In genomic region chr1:202131956-202132821, GRCh38 we compare ENCODE assay signal across 10 cellular contexts. TPM values are rescaled to one million over a fixed set of nuclear protein-coding genes. Genes with fewer than 3 reads are reported as not detected.
DNase-seq lines count a peak whose midpoint lies in the region; ATAC-seq, FAIRE-seq and TF ChIP-seq lines count a peak whose summit lies in the region.
"Had no signal": no experiment of that assay in that cellular context is flagged by ENCODE, and none has a peak within 500 bp of the region (broad histone marks: within the 10 kb centered on the region; RNA-seq: fewer than 3 reads in every experiment).

No MANE protein-coding gene starts in this region.

- H3K9me3 ChIP-seq in keratinocyte (ENCODE audit: control insufficient read depth, low read depth, low read length), result no peaks in the 10 kb centered on the region

- no peaks in the 10 kb centered on the region for H3K36me3 Mint-ChIP-seq in natural killer cell treated with Interleukin-12 subunit alpha and Interleukin-12 subunit beta and Interleukin-15 and Interleukin-18, amount 100 ng/mL, for 72 hours

- dilution Hi-C loops in keratinocyte (cut with MboI; ENCODE audit: extremely low pct_ligation_motif_present, low sequenced_read_pairs), result no loop called here

- peaks cover 0 to 3% of the 10 kb centered on the region in 2 donors for H3K27me3 Mint-ChIP-seq in natural killer cell treated with Interleukin-12 subunit alpha and Interleukin-12 subunit beta and Interleukin-15 and Interleukin-18, amount 100 ng/mL, for 72 hours

- peak overlapping the region; percentile 33 for H3K9ac ChIP-seq in keratinocyte (ENCODE audit: control insufficient read depth, extremely low read depth, insufficient read depth, low read length)

- no peak for TF ChIP-seq CTCF in keratinocyte (optimal IDR thresholded peaks at IDR 0.05 in 1 of 3, IDR thresholded peaks at IDR 0.05 in 1 of 3, conservative IDR thresholded peaks at IDR 0.05 in 1 of 3; ENCODE audit: extremely low read depth in 1 of 3, insufficient read depth in 2 of 3, low read length in 3 of 3)

- FAIRE-seq in keratinocyte (lab: Jason Lieb, UNC), result peak; percentile 32

- no peak overlapping the region for H2AFZ ChIP-seq in keratinocyte (ENCODE audit: control insufficient read depth, low read length)

- H3K9me3 Mint-ChIP-seq in natural killer cell treated with Interleukin-12 subunit alpha and Interleukin-12 subunit beta and Interleukin-15 and Interleukin-18, amount 100 ng/mL, for 72 hours, result no peaks in the 10 kb centered on the region

- peak overlapping the region; percentile 37 for H3K4me2 ChIP-seq in keratinocyte (ENCODE audit: control insufficient read depth, extremely low read depth, insufficient read depth, low read depth, low read length)

- DNase-seq in G401 (ENCODE audit: low spot score) (peak; percentile 91), cerebellum (ENCODE audit: low spot score) (peak; percentile 85), keratinocyte (ENCODE audit: low read depth, low spot score) (no peak), retina (peak; percentile 89), MV-4-11 (lab: John Stamatoyannopoulos, UW) (no peak)
- DNase-seq in natural killer cell treated with Interleukin-12 subunit alpha and Interleukin-12 subunit beta and Interleukin-15 and Interleukin-18, amount 100 ng/mL, for 72 hours (ENCODE audit: low spot score), result no peak
- DNase-seq in NK-92 treated with Interleukin-12 subunit alpha and Interleukin-12 subunit beta, amount 100 ng/mL, for 24 hours (lab: John Stamatoyannopoulos, UW), result no peak
- DNase-seq: activated CD4-positive, alpha-beta T cell treated with anti-CD3 and anti-CD28 coated beads for 4 hours; DMS 273 treated with DMSO at 0.1 percent for 48 hours had no signal

- peaks cover 16% of the 10 kb centered on the region for H4K20me1 ChIP-seq in keratinocyte (ENCODE audit: control insufficient read depth, extremely low read depth, insufficient read depth, low read length)

- peaks cover 16% of the 10 kb centered on the region for H3K4me1 ChIP-seq in keratinocyte (ENCODE audit: control insufficient read depth, extremely low read depth, insufficient read depth, low read length)

- no peak overlapping the region for H3K27ac Mint-ChIP-seq in natural killer cell treated with Interleukin-12 subunit alpha and Interleukin-12 subunit beta and Interleukin-15 and Interleukin-18, amount 100 ng/mL, for 72 hours

- peaks cover 16 to 29% of the 10 kb centered on the region in 2 experiments for H3K36me3 ChIP-seq in keratinocyte (ENCODE audit: control insufficient read depth in 2 of 2, extremely low read depth in 1 of 2, insufficient read depth in 2 of 2, low read length in 2 of 2)

- peaks cover 3% of the 10 kb centered on the region for H3K79me2 ChIP-seq in keratinocyte (ENCODE audit: control insufficient read depth, insufficient read depth, low read length)

- ATAC-seq in natural killer cell treated with Interleukin-12 subunit alpha and Interleukin-12 subunit beta and Interleukin-15 and Interleukin-18, amount 100 ng/mL, for 72 hours, result no peak
- ATAC-seq in HG03175 (IDR thresholded peaks at IDR 0.05; ENCODE audit: unreplicated experiment), result no peak

- H3K9me1 ChIP-seq in keratinocyte (ENCODE audit: control insufficient read depth, extremely low read depth, insufficient read depth, low read length), result no peaks in the 10 kb centered on the region

- in situ Hi-C loops in G401 (cut with HindIII; ENCODE audit: low sequenced_read_pairs), result loop anchor here (25.0 kb wide), 1 partner anchor 120 kb away; the partner anchor contains the start of gene ELF3

- H3K4me1 Mint-ChIP-seq in natural killer cell treated with Interleukin-12 subunit alpha and Interleukin-12 subunit beta and Interleukin-15 and Interleukin-18, amount 100 ng/mL, for 72 hours (ENCODE audit: low read depth in 2 of 2), result no peaks in the 10 kb centered on the region

- H3K27me3 ChIP-seq in keratinocyte (ENCODE audit: control insufficient read depth, extremely low read depth, insufficient read depth, low read length), result no peaks in the 10 kb centered on the region

- no peak overlapping the region for H3K4me3 ChIP-seq in keratinocyte (ENCODE audit: control insufficient read depth in 2 of 3, extremely low read depth in 1 of 3, insufficient read depth in 2 of 3, low read depth in 1 of 3, low read length in 3 of 3)

- no peak overlapping the region for H3K4me3 Mint-ChIP-seq in natural killer cell treated with Interleukin-12 subunit alpha and Interleukin-12 subunit beta and Interleukin-15 and Interleukin-18, amount 100 ng/mL, for 72 hours

- H3K27ac ChIP-seq in keratinocyte (ENCODE audit: control insufficient read depth, insufficient read depth, low read length), result peak overlapping the region; percentile 20

RNA-seq across cellular contexts. Expression of gene GPR37L1, which starts 9.5 kb away (rescaled TPM):
- not detected in 2 replicates for total RNA-seq in G401 (2014; rRNA removed; shearing (Covaris generic))
- 1.1 TPM for total RNA-seq in cerebellum
- 0.01 TPM in 2 of 3 replicates, not detected in the other for polyA plus RNA-seq in keratinocyte
- polyA plus RNA-seq in keratinocyte (2011; ENCODE audit: low read depth), result not detected
- polyA plus RNA-seq in keratinocyte (2011; cell fraction: cytosol; rRNA removed), result not detected in 2 replicates
- polyA plus RNA-seq in keratinocyte (2011; cell fraction: nucleus; rRNA removed), result 0.04 TPM in 1 of 2 replicates, not detected in the other
- 0.05 and 0.06 TPM in 2 replicates for polyA plus RNA-seq in keratinocyte (2012; ENCODE audit: low replicate concordance)
- not detected in 3 replicates for polyA minus RNA-seq in keratinocyte
- polyA minus RNA-seq in keratinocyte (2011; cell fraction: cytosol; rRNA and poly(A)+ RNA removed), result not detected
- polyA minus RNA-seq in keratinocyte (2011; cell fraction: nucleus; rRNA and poly(A)+ RNA removed), result not detected in 2 replicates
- total RNA-seq in natural killer cell treated with Interleukin-12 subunit alpha and Interleukin-12 subunit beta and Interleukin-15 and Interleukin-18, amount 100 ng/mL, for 72 hours, result not detected

RNA-seq across cellular contexts. Expression of gene ARL8A, which starts 12.3 kb away (rescaled TPM):
- 15.1 and 17.0 TPM in 2 replicates for total RNA-seq in G401 (2014; rRNA removed; shearing (Covaris generic))
- total RNA-seq in cerebellum, result 35.8 TPM
- polyA plus RNA-seq in keratinocyte, result 48.4 to 64.0 TPM (median 58.6 TPM) in 3 replicates
- 19.2 TPM for polyA plus RNA-seq in keratinocyte (2011; ENCODE audit: low read depth)
- 44.6 and 49.6 TPM in 2 replicates for polyA plus RNA-seq in keratinocyte (2011; cell fraction: cytosol; rRNA removed)
- polyA plus RNA-seq in keratinocyte (2011; cell fraction: nucleus; rRNA removed), result 41.2 and 45.1 TPM in 2 replicates
- polyA plus RNA-seq in keratinocyte (2012; ENCODE audit: low replicate concordance), result 43.5 and 73.8 TPM in 2 replicates
- 23.9 to 32.6 TPM (median 30.4 TPM) in 3 replicates for polyA minus RNA-seq in keratinocyte
- 52.6 TPM for polyA minus RNA-seq in keratinocyte (2011; cell fraction: cytosol; rRNA and poly(A)+ RNA removed)
- 13.0 and 14.0 TPM in 2 replicates for polyA minus RNA-seq in keratinocyte (2011; cell fraction: nucleus; rRNA and poly(A)+ RNA removed)
- total RNA-seq in natural killer cell treated with Interleukin-12 subunit alpha and Interleukin-12 subunit beta and Interleukin-15 and Interleukin-18, amount 100 ng/mL, for 72 hours, result 10 to 100 TPM; 68.0 to 80.0 TPM

RNA-seq across cellular contexts. Expression of gene PTPN7, which starts 28.2 kb away (rescaled TPM):
- total RNA-seq in G401 (2014; rRNA removed; shearing (Covaris generic)), result not detected in 2 replicates
- 0.09 TPM for total RNA-seq in cerebellum
- 0.06 to 0.10 TPM in 2 of 3 replicates, not detected in the other for polyA plus RNA-seq in keratinocyte
- not detected for polyA plus RNA-seq in keratinocyte (2011; ENCODE audit: low read depth)
- not detected in 2 replicates for polyA plus RNA-seq in keratinocyte (2011; cell fraction: cytosol; rRNA removed)
- polyA plus RNA-seq in keratinocyte (2011; cell fraction: nucleus; rRNA removed), result not detected in 2 replicates
- polyA plus RNA-seq in keratinocyte (2012; ENCODE audit: low replicate concordance), result not detected in 2 replicates
- not detected in 3 replicates for polyA minus RNA-seq in keratinocyte
- not detected for polyA minus RNA-seq in keratinocyte (2011; cell fraction: cytosol; rRNA and poly(A)+ RNA removed)
- not detected in 2 replicates for polyA minus RNA-seq in keratinocyte (2011; cell fraction: nucleus; rRNA and poly(A)+ RNA removed)
- 100 to 1,000 TPM; 227 to 312 TPM for total RNA-seq in natural killer cell treated with Interleukin-12 subunit alpha and Interleukin-12 subunit beta and Interleukin-15 and Interleukin-18, amount 100 ng/mL, for 72 hours

Comparison
In these comparisons a context has a peak if more than half of its experiments do, and no peak if none do; other contexts are left out.
1. DNase-seq: peak in G401 (single experiment), cerebellum (single experiment) and retina (single experiment); none in keratinocyte (single experiment), natural killer cell treated with Interleukin-12 subunit alpha and Interleukin-12 subunit beta and Interleukin-15 and Interleukin-18, amount 100 ng/mL, for 72 hours (single experiment), NK-92 treated with Interleukin-12 subunit alpha and Interleukin-12 subunit beta, amount 100 ng/mL, for 24 hours (single experiment) and MV-4-11 (single experiment).
2. RNA of gene PTPN7, which starts 28.2 kb away (total RNA-seq): 227 to 312 TPM in natural killer cell treated with Interleukin-12 subunit alpha and Interleukin-12 subunit beta and Interleukin-15 and Interleukin-18, amount 100 ng/mL, for 72 hours; 0.09 TPM in cerebellum (single experiment) and not detected in G401; every median in the first group is over 100 times any median in the second.